Comparison of ENCODE assay signal across 1 cellular context in genomic region chr6:126075335-126076071, GRCh38.
TF ChIP-seq lines count a peak whose summit lies in the region.

No MANE protein-coding gene starts in this region.

TF ChIP-seq in K562, 482 proteins besides CTCF, POLR2A, EP300 and RAD21 (continued from another document and continues in another):
- TF ChIP-seq, protein P1, sequence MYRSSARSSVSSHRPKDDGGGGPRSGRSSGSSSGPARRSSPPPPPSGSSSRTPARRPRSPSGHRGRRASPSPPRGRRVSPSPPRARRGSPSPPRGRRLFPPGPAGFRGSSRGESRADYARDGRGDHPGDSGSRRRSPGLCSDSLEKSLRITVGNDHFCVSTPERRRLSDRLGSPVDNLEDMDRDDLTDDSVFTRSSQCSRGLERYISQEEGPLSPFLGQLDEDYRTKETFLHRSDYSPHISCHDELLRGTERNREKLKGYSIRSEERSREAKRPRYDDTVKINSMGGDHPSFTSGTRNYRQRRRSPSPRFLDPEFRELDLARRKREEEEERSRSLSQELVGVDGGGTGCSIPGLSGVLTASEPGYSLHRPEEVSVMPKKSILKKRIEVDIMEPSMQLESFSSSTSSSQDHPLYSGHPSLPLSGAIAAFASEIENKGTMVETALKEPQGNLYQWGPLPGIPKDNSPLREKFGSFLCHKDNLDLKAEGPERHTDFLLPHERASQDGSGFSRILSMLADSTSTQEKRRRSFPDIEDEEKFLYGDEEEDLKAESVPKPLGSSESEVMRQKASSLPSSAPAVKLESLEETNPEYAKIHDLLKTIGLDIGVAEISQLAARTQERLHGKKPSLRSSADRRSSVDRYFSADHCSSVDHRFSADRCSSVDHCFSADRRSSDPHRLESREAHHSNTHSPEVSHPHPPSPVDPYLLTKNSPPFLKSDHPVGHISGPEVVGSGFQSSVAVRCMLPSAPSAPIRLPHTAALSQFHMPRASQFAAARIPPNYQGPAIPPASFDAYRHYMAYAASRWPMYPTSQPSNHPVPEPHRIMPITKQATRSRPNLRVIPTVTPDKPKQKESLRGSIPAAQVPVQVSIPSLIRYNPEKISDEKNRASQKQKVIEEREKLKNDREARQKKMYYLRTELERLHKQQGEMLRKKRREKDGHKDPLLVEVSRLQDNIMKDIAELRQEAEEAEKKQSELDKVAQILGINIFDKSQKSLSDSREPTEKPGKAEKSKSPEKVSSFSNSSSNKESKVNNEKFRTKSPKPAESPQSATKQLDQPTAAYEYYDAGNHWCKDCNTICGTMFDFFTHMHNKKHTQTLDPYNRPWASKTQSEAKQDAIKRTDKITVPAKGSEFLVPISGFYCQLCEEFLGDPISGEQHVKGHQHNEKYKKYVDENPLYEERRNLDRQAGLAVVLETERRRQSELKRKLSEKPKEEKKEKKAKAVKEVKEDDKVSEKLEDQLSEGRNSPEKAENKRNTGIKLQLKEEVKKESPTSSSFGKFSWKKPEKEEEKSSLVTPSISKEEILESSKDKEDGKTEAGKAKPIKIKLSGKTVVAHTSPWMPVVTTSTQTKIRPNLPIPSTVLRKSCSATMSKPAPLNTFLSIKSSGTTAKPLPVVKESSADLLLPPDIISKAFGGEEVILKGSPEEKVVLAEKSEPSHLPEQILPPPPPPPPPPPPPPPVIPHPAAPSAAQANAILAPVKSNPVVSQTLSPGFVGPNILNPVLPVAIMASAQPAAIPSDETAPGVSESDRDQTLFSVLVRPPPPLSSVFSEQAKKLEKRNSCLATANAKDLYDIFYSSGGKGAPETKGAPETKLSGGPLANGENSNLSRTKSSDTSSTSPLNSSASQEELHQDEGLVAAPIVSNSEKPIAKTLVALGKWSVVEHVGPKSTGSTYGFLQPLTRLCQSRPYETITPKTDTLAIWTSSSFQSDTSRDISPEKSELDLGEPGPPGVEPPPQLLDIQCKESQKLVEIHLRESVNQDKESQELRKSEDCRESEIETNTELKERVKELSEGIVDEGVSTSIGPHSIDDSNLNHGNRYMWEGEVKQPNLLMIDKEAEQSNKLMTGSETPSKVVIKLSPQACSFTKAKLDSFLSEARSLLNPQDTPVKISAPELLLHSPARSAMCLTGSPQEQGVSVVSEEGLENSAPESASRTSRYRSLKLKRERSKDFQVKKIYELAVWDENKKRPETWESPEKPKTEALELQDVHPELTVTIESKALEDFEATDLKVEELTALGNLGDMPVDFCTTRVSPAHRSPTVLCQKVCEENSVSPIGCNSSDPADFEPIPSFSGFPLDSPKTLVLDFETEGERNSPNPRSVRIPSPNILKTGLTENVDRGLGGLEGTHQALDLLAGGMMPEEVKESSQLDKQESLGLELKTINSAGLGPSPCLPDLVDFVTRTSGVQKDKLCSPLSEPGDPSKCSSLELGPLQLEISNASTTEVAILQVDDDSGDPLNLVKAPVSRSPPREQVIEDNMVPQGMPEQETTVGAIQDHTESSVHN (IDR thresholded peaks at IDR 0.05; ENCODE audit: borderline replicate concordance in 1 of 2, low read depth in 1 of 2), result no peak
- TF ChIP-seq ELF2 (CRISPR knock-in tag; IDR thresholded peaks at IDR 0.05), result no peak
- TF ChIP-seq TAF9B (IDR thresholded peaks at IDR 0.05; ENCODE audit: partially characterized antibody), result no peak
- no peak for TF ChIP-seq CBX1 (IDR thresholded peaks at IDR 0.05; ENCODE audit: low read depth)
- TF ChIP-seq RAD51 (IDR thresholded peaks at IDR 0.05; ENCODE audit: borderline replicate concordance, low read depth), result peak; percentile 63; the same call in 1 of the 2 replicates
- no peak for TF ChIP-seq GATA2 (CRISPR knock-in tag; IDR thresholded peaks at IDR 0.05)
- no peak for TF ChIP-seq HIVEP1 (CRISPR knock-in tag; IDR thresholded peaks at IDR 0.05)
- no peak for TF ChIP-seq BDP1 (IDR thresholded peaks at IDR 0.05; ENCODE audit: insufficient read depth, insufficient read length)
- TF ChIP-seq HMG20B (CRISPR knock-in tag; IDR thresholded peaks at IDR 0.05), result no peak
- TF ChIP-seq, protein P2, sequence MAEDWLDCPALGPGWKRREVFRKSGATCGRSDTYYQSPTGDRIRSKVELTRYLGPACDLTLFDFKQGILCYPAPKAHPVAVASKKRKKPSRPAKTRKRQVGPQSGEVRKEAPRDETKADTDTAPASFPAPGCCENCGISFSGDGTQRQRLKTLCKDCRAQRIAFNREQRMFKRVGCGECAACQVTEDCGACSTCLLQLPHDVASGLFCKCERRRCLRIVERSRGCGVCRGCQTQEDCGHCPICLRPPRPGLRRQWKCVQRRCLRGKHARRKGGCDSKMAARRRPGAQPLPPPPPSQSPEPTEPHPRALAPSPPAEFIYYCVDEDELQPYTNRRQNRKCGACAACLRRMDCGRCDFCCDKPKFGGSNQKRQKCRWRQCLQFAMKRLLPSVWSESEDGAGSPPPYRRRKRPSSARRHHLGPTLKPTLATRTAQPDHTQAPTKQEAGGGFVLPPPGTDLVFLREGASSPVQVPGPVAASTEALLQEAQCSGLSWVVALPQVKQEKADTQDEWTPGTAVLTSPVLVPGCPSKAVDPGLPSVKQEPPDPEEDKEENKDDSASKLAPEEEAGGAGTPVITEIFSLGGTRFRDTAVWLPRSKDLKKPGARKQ (CRISPR knock-in tag; IDR thresholded peaks at IDR 0.05), result no peak
- TF ChIP-seq, protein P3, sequence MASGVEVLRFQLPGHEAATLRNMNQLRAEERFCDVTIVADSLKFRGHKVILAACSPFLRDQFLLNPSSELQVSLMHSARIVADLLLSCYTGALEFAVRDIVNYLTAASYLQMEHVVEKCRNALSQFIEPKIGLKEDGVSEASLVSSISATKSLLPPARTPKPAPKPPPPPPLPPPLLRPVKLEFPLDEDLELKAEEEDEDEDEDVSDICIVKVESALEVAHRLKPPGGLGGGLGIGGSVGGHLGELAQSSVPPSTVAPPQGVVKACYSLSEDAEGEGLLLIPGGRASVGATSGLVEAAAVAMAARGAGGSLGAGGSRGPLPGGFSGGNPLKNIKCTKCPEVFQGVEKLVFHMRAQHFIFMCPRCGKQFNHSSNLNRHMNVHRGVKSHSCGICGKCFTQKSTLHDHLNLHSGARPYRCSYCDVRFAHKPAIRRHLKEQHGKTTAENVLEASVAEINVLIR (CRISPR knock-in tag; IDR thresholded peaks at IDR 0.05), result no peak
- TF ChIP-seq STAT5A (IDR thresholded peaks at IDR 0.05; ENCODE audit: borderline replicate concordance, low read length), result no peak
- peak; percentile 76 for TF ChIP-seq EP400 (IDR thresholded peaks at IDR 0.05)
- no peak for TF ChIP-seq RERE (CRISPR knock-in tag; IDR thresholded peaks at IDR 0.05; ENCODE audit: borderline replicate concordance)
- peak; percentile 15 for TF ChIP-seq MEIS2 (IDR thresholded peaks at IDR 0.05; ENCODE audit: partially characterized antibody)
- TF ChIP-seq, protein P4, sequence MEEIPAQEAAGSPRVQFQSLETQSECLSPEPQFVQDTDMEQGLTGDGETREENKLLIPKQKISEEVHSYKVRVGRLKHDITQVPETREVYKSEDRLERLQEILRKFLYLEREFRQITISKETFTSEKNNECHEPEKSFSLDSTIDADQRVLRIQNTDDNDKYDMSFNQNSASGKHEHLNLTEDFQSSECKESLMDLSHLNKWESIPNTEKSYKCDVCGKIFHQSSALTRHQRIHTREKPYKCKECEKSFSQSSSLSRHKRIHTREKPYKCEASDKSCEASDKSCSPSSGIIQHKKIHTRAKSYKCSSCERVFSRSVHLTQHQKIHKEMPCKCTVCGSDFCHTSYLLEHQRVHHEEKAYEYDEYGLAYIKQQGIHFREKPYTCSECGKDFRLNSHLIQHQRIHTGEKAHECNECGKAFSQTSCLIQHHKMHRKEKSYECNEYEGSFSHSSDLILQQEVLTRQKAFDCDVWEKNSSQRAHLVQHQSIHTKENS (CRISPR knock-in tag; IDR thresholded peaks at IDR 0.05), result no peak
- no peak for TF ChIP-seq ZNF584 (CRISPR knock-in tag; IDR thresholded peaks at IDR 0.05; ENCODE audit: low read depth)
- TF ChIP-seq ZNF592 (IDR thresholded peaks at IDR 0.05), result peak; percentile 89
- no peak for TF ChIP-seq TAL1 (IDR thresholded peaks at IDR 0.05)
- peak; percentile 54 to 58; a peak in 3 of 4 replicates for TF ChIP-seq MNT (conservative IDR thresholded peaks at IDR 0.05)
- TF ChIP-seq, protein P5, sequence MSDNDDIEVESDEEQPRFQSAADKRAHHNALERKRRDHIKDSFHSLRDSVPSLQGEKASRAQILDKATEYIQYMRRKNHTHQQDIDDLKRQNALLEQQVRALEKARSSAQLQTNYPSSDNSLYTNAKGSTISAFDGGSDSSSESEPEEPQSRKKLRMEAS (CRISPR knock-in tag; IDR thresholded peaks at IDR 0.05), result peak; percentile 69
- no peak for TF ChIP-seq ZNF146 (CRISPR knock-in tag; IDR thresholded peaks at IDR 0.05; ENCODE audit: unreplicated experiment)
- no peak for TF ChIP-seq ZNF41 (CRISPR knock-in tag; conservative IDR thresholded peaks at IDR 0.05)
